ENCODE assay signal across 8 cellular contexts in genomic region chr6:84220809-84221409, GRCh38. TPM values are rescaled to one million over a fixed set of nuclear protein-coding genes. Genes with fewer than 3 reads are reported as not detected.
A peak's percentile ranks its signal among the peaks of the same experiment; 100 is the strongest.
DNase-seq lines count a peak whose midpoint lies in the region; ATAC-seq and TF ChIP-seq lines count a peak whose summit lies in the region.

No MANE protein-coding gene starts in this region.

- H3K27me3 ChIP-seq in heart right ventricle (no peaks in the 10 kb centered on the region), right cardiac atrium (ENCODE audit: control insufficient read depth, insufficient read depth) (no peaks in the 10 kb centered on the region), Peyer's patch (no peaks in the 10 kb centered on the region), upper lobe of right lung (no peaks in the 10 kb centered on the region), WERI-Rb-1 (ENCODE audit: insufficient read depth, low read depth, severe bottlenecking) (no peaks in the 10 kb centered on the region)

- no peak for TF ChIP-seq POLR2A in Peyer's patch (IDR thresholded peaks at IDR 0.05)

- H3K4me3 Mint-ChIP-seq in activated CD4-positive, alpha-beta T cell treated with anti-CD3 and anti-CD28 coated beads, Interleukin-2, amount 10 ng/mL, durations not matched to agents 24 days and 14 days = no peak overlapping the region

- H3K4me1 ChIP-seq in heart right ventricle = no peaks in the 10 kb centered on the region
- no peaks in the 10 kb centered on the region for H3K4me1 ChIP-seq in right cardiac atrium (ENCODE audit: control insufficient read depth, insufficient read depth, low read length)
- no peaks in the 10 kb centered on the region for H3K4me1 ChIP-seq in Peyer's patch
- no peaks in the 10 kb centered on the region for H3K4me1 ChIP-seq in upper lobe of right lung

- H3K4me1 Mint-ChIP-seq in activated CD4-positive, alpha-beta T cell treated with anti-CD3 and anti-CD28 coated beads, Interleukin-2, amount 10 ng/mL, durations not matched to agents 24 days and 14 days = peaks cover 5% of the 10 kb centered on the region

- no peaks in the 10 kb centered on the region for H3K9me3 Mint-ChIP-seq in activated CD4-positive, alpha-beta T cell treated with anti-CD3 and anti-CD28 coated beads, Interleukin-2, amount 10 ng/mL, durations not matched to agents 24 days and 14 days

- no peaks in the 10 kb centered on the region for H3K36me3 Mint-ChIP-seq in activated CD4-positive, alpha-beta T cell treated with anti-CD3 and anti-CD28 coated beads, Interleukin-2, amount 10 ng/mL, durations not matched to agents 24 days and 14 days (ENCODE audit: low read depth)

- TF ChIP-seq CTCF in heart right ventricle (IDR thresholded peaks at IDR 0.05) = peak; percentile 24 to 70 (median 65)
- TF ChIP-seq CTCF in Peyer's patch (IDR thresholded peaks at IDR 0.05) = peak in 5 of 6 experiments; percentile 14 to 57 (median 51)
- peak; percentile 49 for TF ChIP-seq CTCF in fibroblast of villous mesenchyme (IDR thresholded peaks at IDR 0.05; ENCODE audit: insufficient read depth, low read depth, low read length)
- peak; percentile 60 for TF ChIP-seq CTCF in upper lobe of right lung (IDR thresholded peaks at IDR 0.05)
- TF ChIP-seq CTCF in WERI-Rb-1 (IDR thresholded peaks at IDR 0.05; ENCODE audit: low read depth, low read length) = no peak

- intact Hi-C loops in heart right ventricle (cut with DNase I) = loop anchor here in 5 of 10 donors (1.0 to 10.0 kb wide), 5 partner anchors 334 to 606 kb away; no protein-coding TSS in a partner anchor
- intact Hi-C loops in right cardiac atrium (cut with DNase I) = loop anchor here in 2 of 4 donors (2.0 to 5.0 kb wide), 2 partner anchors 338 to 339 kb away; no protein-coding TSS in a partner anchor
- intact Hi-C loops in upper lobe of right lung (cut with DNase I) = loop anchor here (10.0 kb wide), 1 partner anchor 336 kb away; no protein-coding TSS in a partner anchor
- intact Hi-C loops in activated CD4-positive, alpha-beta T cell treated with anti-CD3 and anti-CD28 coated beads, Interleukin-2, amount 10 ng/mL, durations not matched to agents 24 days and 14 days (cut with micrococcal nuclease) = loop anchor here (1.0 kb wide), 1 partner anchor 337 kb away; no protein-coding TSS in a partner anchor

- 77 to 78% methylated on average over 3 of the region's 3 CpGs for WGBS in heart right ventricle, 2 donors
- 74% methylated on average over 3 of the region's 3 CpGs for whole genome bisulfite sequencing in right cardiac atrium

- no peak overlapping the region for H3K4me3 ChIP-seq in heart right ventricle
- no peak overlapping the region for H3K4me3 ChIP-seq in right cardiac atrium (ENCODE audit: low read length)
- H3K4me3 ChIP-seq in Peyer's patch = no peak overlapping the region
- no peak overlapping the region for H3K4me3 ChIP-seq in fibroblast of villous mesenchyme (ENCODE audit: low read depth, low read length)
- no peak overlapping the region for H3K4me3 ChIP-seq in upper lobe of right lung
- H3K4me3 ChIP-seq in WERI-Rb-1 (ENCODE audit: low read depth, low read length) = no peak overlapping the region

- no peak for DNase-seq in heart right ventricle
- DNase-seq in right cardiac atrium = no peak
- no peak for DNase-seq in Peyer's patch
- peak; percentile 49 for DNase-seq in fibroblast of villous mesenchyme (ENCODE audit: low read depth)
- DNase-seq in upper lobe of right lung = no peak
- DNase-seq in WERI-Rb-1 = no peak
- no peak for DNase-seq in activated CD4-positive, alpha-beta T cell treated with anti-CD3 and anti-CD28 coated beads, Interleukin-2, amount 10 ng/mL, durations not matched to agents 24 days and 14 days

- H3K27ac Mint-ChIP-seq in activated CD4-positive, alpha-beta T cell treated with anti-CD3 and anti-CD28 coated beads, Interleukin-2, amount 10 ng/mL, durations not matched to agents 24 days and 14 days = no peak overlapping the region

- ATAC-seq in heart right ventricle (no peak), right cardiac atrium (no peak), upper lobe of right lung (no peak), HG03039 (IDR thresholded peaks at IDR 0.05; ENCODE audit: unreplicated experiment) (no peak)

- H3K36me3 ChIP-seq in heart right ventricle (peaks cover 0 to 20% (median 0%) of the 10 kb centered on the region in 9 donors), Peyer's patch (peaks cover 0 to 5% (median 0%) of the 10 kb centered on the region in 3 donors), upper lobe of right lung (no peaks in the 10 kb centered on the region), WERI-Rb-1 (peaks cover under 1% of the 10 kb centered on the region)

- H3K27ac ChIP-seq in heart right ventricle = no peak overlapping the region
- no peak overlapping the region for H3K27ac ChIP-seq in right cardiac atrium (ENCODE audit: low read length)
- H3K27ac ChIP-seq in Peyer's patch = no peak overlapping the region
- H3K27ac ChIP-seq in upper lobe of right lung = no peak overlapping the region
- no peak overlapping the region for H3K27ac ChIP-seq in WERI-Rb-1

- no peaks in the 10 kb centered on the region for H3K27me3 Mint-ChIP-seq in activated CD4-positive, alpha-beta T cell treated with anti-CD3 and anti-CD28 coated beads, Interleukin-2, amount 10 ng/mL, durations not matched to agents 24 days and 14 days

- H3K9me3 ChIP-seq in heart right ventricle (no peaks in the 10 kb centered on the region), right cardiac atrium (ENCODE audit: control insufficient read depth, low read length) (no peaks in the 10 kb centered on the region), Peyer's patch (no peaks in the 10 kb centered on the region), upper lobe of right lung (no peaks in the 10 kb centered on the region), WERI-Rb-1 (ENCODE audit: severe bottlenecking) (no peaks in the 10 kb centered on the region)

RNA-seq across cellular contexts. Expression of gene CEP162, which starts 6.5 kb away (rescaled TPM):
- 1 to 10 TPM; 2.7 to 5.6 (median 3.8) TPM for total RNA-seq in heart right ventricle
- polyA plus RNA-seq in heart right ventricle = 1 to 10 TPM; 2.1 to 4.2 TPM
- 1 to 10 TPM; 4.6 to 6.0 (median 4.7) TPM for total RNA-seq in right cardiac atrium
- 3.0 TPM for polyA plus RNA-seq in right cardiac atrium
- 10 to 100 TPM in 1 of 4 donors, 1 to 10 TPM in 3; 6.3 to 45.4 (median 8.7) TPM for total RNA-seq in Peyer's patch
- total RNA-seq in fibroblast of villous mesenchyme = 5.2 and 6.0 TPM in 2 replicates
- 11.0 TPM for total RNA-seq in upper lobe of right lung
- total RNA-seq in activated CD4-positive, alpha-beta T cell treated with anti-CD3 and anti-CD28 coated beads, Interleukin-2, amount 10 ng/mL, durations not matched to agents 24 days and 14 days = 3.5 and 4.0 TPM in 2 replicates
